1 cellular context compared by ENCODE assay signal in genomic region chr12:118033902-118034301, GRCh38.
TF ChIP-seq lines count a peak whose summit lies in the region.

No MANE protein-coding gene starts in this region.

TF ChIP-seq in SK-N-SH treated with all-trans-retinoic acid at 6 μM for 48 hours, 23 proteins besides CTCF, POLR2A, EP300 and RAD21 (continued from another document):
- TF ChIP-seq CSRNP3 (CRISPR knock-in tag; IDR thresholded peaks at IDR 0.05) (no peak), CREB5 (CRISPR knock-in tag; IDR thresholded peaks at IDR 0.05; ENCODE audit: low read depth) (no peak), CSDC2 (CRISPR knock-in tag; IDR thresholded peaks at IDR 0.05) (no peak), ZC3H10 (CRISPR knock-in tag; IDR thresholded peaks at IDR 0.05) (no peak), TCF4 (CRISPR knock-in tag; IDR thresholded peaks at IDR 0.05; ENCODE audit: borderline replicate concordance) (no peak), SNAI2 (CRISPR knock-in tag; IDR thresholded peaks at IDR 0.05) (no peak), PPARA (CRISPR knock-in tag; IDR thresholded peaks at IDR 0.05; ENCODE audit: borderline replicate concordance) (no peak), OSR1 (CRISPR knock-in tag; IDR thresholded peaks at IDR 0.05) (no peak), ESRRG (CRISPR knock-in tag; IDR thresholded peaks at IDR 0.05) (no peak)
